Comparison of ENCODE assay signal across 18 cellular contexts in genomic region chr5:13955896-13956295, GRCh38. TPM values are rescaled to one million over a fixed set of nuclear protein-coding genes. Genes with fewer than 3 reads are reported as not detected.
A peak's percentile ranks its signal among the peaks of the same experiment; 100 is the strongest.
DNase-seq lines count a peak whose midpoint lies in the region; ATAC-seq, FAIRE-seq and TF ChIP-seq lines count a peak whose summit lies in the region.
"Had no signal": no experiment of that assay in that cellular context is flagged by ENCODE, and none has a peak within 500 bp of the region (broad histone marks: within the 10 kb centered on the region; RNA-seq: fewer than 3 reads in every experiment).

No MANE protein-coding gene starts in this region.

- no peak overlapping the region for H3K4me3 Mint-ChIP-seq in activated CD4-positive, alpha-beta T cell treated with anti-CD3 and anti-CD28 coated beads, Interleukin-2, amount 10 ng/mL, durations not matched to agents 24 days and 14 days
- no peak overlapping the region for H3K4me3 Mint-ChIP-seq in astrocyte (ENCODE audit: unreplicated experiment)
- H3K4me3 Mint-ChIP-seq in CD4-positive, alpha-beta memory T cell = no peak overlapping the region

- no peaks in the 10 kb centered on the region for H3K27me3 ChIP-seq in IMR-90 (ENCODE audit: control insufficient read depth, insufficient read depth, low read length)
- H3K27me3 ChIP-seq in astrocyte (ENCODE audit: insufficient read depth, low read length) = peaks cover 9% of the 10 kb centered on the region
- H3K27me3 ChIP-seq in CD4-positive, alpha-beta memory T cell (ENCODE audit: insufficient read depth, low read length) = no peaks in the 10 kb centered on the region

- peaks cover 12% of the 10 kb centered on the region for H3K9me1 ChIP-seq in IMR-90 (ENCODE audit: insufficient read depth, low read length)

- no peak overlapping the region for H4K91ac ChIP-seq in IMR-90 (ENCODE audit: insufficient read depth, low read depth, low read length)

- no peak overlapping the region for H2AK5ac ChIP-seq in IMR-90 (ENCODE audit: low read depth, low read length)

- no peaks in the 10 kb centered on the region for H3K36me3 Mint-ChIP-seq in activated CD4-positive, alpha-beta T cell treated with anti-CD3 and anti-CD28 coated beads, Interleukin-2, amount 10 ng/mL, durations not matched to agents 24 days and 14 days (ENCODE audit: low read depth)
- H3K36me3 Mint-ChIP-seq in astrocyte (ENCODE audit: low read depth, unreplicated experiment) = no peaks in the 10 kb centered on the region
- no peaks in the 10 kb centered on the region for H3K36me3 Mint-ChIP-seq in CD4-positive, alpha-beta memory T cell

- H4K5ac ChIP-seq in IMR-90 (ENCODE audit: low read depth, low read length) = no peak overlapping the region

- DNase-seq in activated CD4-positive, alpha-beta T cell treated with anti-CD3 and anti-CD28 coated beads, Interleukin-2, amount 10 ng/mL, durations not matched to agents 24 days and 14 days = peak; percentile 28
- DNase-seq in activated CD4-positive, alpha-beta T cell treated with anti-CD3 and anti-CD28 coated beads for 1 hour = no peak
- DNase-seq in IMR-90 (peak; percentile 70), astrocyte (ENCODE audit: low read depth) (peak; percentile 26), hippocampal formation (lab: John Stamatoyannopoulos, UW) (no peak), inferior parietal cortex (ENCODE audit: extremely low spot score) (no peak), cortex of kidney (lab: John Stamatoyannopoulos, UW) (no peak)
- DNase-seq in CD4-positive, alpha-beta memory T cell = no peak
- DNase-seq: C1 segment of cervical spinal cord, NCI-H1417, NCI-H2029, NCI-H2171, NCI-H526, PC-9 had no signal

- no peak for TF ChIP-seq POLR2A in IMR-90 (IDR thresholded peaks at IDR 0.05; ENCODE audit: low read depth, low read length)

- no peak for TF ChIP-seq CTCF in IMR-90 (conservative IDR thresholded peaks at IDR 0.05; ENCODE audit: low read depth, low read length)
- TF ChIP-seq CTCF in astrocyte (IDR thresholded peaks at IDR 0.05; ENCODE audit: insufficient read depth, low read depth, low read length) = no peak

- H3K4ac ChIP-seq in IMR-90 (ENCODE audit: low read depth, low read length) = 0 out of 2 replicates have a peak overlapping the region, but pooled peaks have one; percentile 33

- H3K4me3 ChIP-seq in IMR-90 (ENCODE audit: insufficient read depth, low read depth, low read length) (no peak overlapping the region), astrocyte (ENCODE audit: insufficient read depth, low read depth, low read length) (no peak overlapping the region)
- no peak overlapping the region for H3K4me3 ChIP-seq in CD4-positive, alpha-beta memory T cell (ENCODE audit: low read length in 2 of 2)
- H3K4me3 ChIP-seq: HAP-1, PC-9 had no signal

- no TSS peak for BruUV-seq in IMR-90 (replicated peaks; lab: Mats Ljungman, UMichigan)

- ATAC-seq in IMR-90 (ENCODE audit: low read depth) = peak; percentile 12; the same call in 1 of the 2 replicates

- H2AK9ac ChIP-seq in IMR-90 (replicated peaks; ENCODE audit: low read depth, low read length, poor library complexity) = no peak overlapping the region

- POLR2A ChIA-PET in IMR-90 (lab: Charles Lee; ENCODE audit: unreplicated experiment) = no interaction called here
- POLR2A ChIA-PET in CD4-positive, alpha-beta memory T cell (lab: Charles Lee; ENCODE audit: partially characterized antibody) = no interaction called here

- 47% methylated on average over 2 of the region's 5 CpGs; no CpG with 5 or more reads in 1 of the 2 experiments for WGBS in IMR-90 (ENCODE audit: extremely low coverage in 2 of 2, insufficient read length in 1 of 2), 2 experiments

- dilution Hi-C loops in IMR-90 (cut with HindIII; ENCODE audit: low sequenced_read_pairs, unreplicated experiment) = no loop called here

- H2BK15ac ChIP-seq in IMR-90 (ENCODE audit: low read depth, low read length) = no peak overlapping the region

- no peaks in the 10 kb centered on the region for H3K79me2 ChIP-seq in astrocyte (ENCODE audit: insufficient read depth, low read length)

- CTCF ChIA-PET in IMR-90 (lab: Yijun Ruan, JAX) = interaction anchor here (1.4 kb wide), 1 partner anchor 23 kb away, joined by 3 read pairs; no protein-coding TSS in a partner anchor
- CTCF ChIA-PET in CD4-positive, alpha-beta memory T cell (lab: Charles Lee; ENCODE audit: partially characterized antibody) = no interaction called here

- no peak for FAIRE-seq in astrocyte (lab: Jason Lieb, UNC)
- FAIRE-seq: D721Med had no signal

- intact Hi-C loops in activated CD4-positive, alpha-beta T cell treated with anti-CD3 and anti-CD28 coated beads, Interleukin-2, amount 10 ng/mL, durations not matched to agents 24 days and 14 days (cut with micrococcal nuclease) = no loop called here
- intact Hi-C loops in IMR-90 (cut with micrococcal nuclease) = loop anchor here (2.0 to 10.0 kb wide), 5 partner anchors 125 to 705 kb away; no protein-coding TSS in a partner anchor
- intact Hi-C loops in CD4-positive, alpha-beta memory T cell (cut with micrococcal nuclease) = no loop called here

- no peaks in the 10 kb centered on the region for H3K9me3 ChIP-seq in IMR-90 (ENCODE audit: control insufficient read depth, insufficient read depth, low read length)
- H3K9me3 ChIP-seq in astrocyte (ENCODE audit: insufficient read depth, low read depth, low read length) = no peaks in the 10 kb centered on the region
- no peaks in the 10 kb centered on the region for H3K9me3 ChIP-seq in CD4-positive, alpha-beta memory T cell (ENCODE audit: control insufficient read depth in 1 of 2, low read length in 2 of 2)
- H3K9me3 ChIP-seq: HAP-1 had no signal

- H3K9ac ChIP-seq in IMR-90 (ENCODE audit: low read depth, low read length) = no peak overlapping the region
- no peak overlapping the region for H3K9ac ChIP-seq in astrocyte (ENCODE audit: low read length)

- H2BK120ac ChIP-seq in IMR-90 (ENCODE audit: low read depth, low read length) = 0 out of 2 replicates have a peak overlapping the region, but pooled peaks have one; percentile 25

- no peaks in the 10 kb centered on the region for H3K4me1 Mint-ChIP-seq in activated CD4-positive, alpha-beta T cell treated with anti-CD3 and anti-CD28 coated beads, Interleukin-2, amount 10 ng/mL, durations not matched to agents 24 days and 14 days
- H3K4me1 Mint-ChIP-seq in astrocyte (ENCODE audit: low read depth, unreplicated experiment) = peaks cover 13% of the 10 kb centered on the region
- H3K4me1 Mint-ChIP-seq in CD4-positive, alpha-beta memory T cell = no peaks in the 10 kb centered on the region

- H3K27ac ChIP-seq in IMR-90 (ENCODE audit: insufficient read depth, low read length) = no peak overlapping the region
- no peak overlapping the region for H3K27ac ChIP-seq in astrocyte (ENCODE audit: low read depth, low read length)
- no peak overlapping the region for H3K27ac ChIP-seq in CD4-positive, alpha-beta memory T cell (ENCODE audit: low read depth, low read length)
- H3K27ac ChIP-seq: 22Rv1, HL-60, PC-9 had no signal

- no peak overlapping the region; the same call in 1 of the 2 replicates for H3K14ac ChIP-seq in IMR-90 (replicated peaks; ENCODE audit: low read depth, low read length)

- H3K27me3 Mint-ChIP-seq in activated CD4-positive, alpha-beta T cell treated with anti-CD3 and anti-CD28 coated beads, Interleukin-2, amount 10 ng/mL, durations not matched to agents 24 days and 14 days = no peaks in the 10 kb centered on the region
- no peaks in the 10 kb centered on the region for H3K27me3 Mint-ChIP-seq in astrocyte (ENCODE audit: low read depth, unreplicated experiment)
- peaks cover 0 to under 1% of the 10 kb centered on the region in 2 donors for H3K27me3 Mint-ChIP-seq in CD4-positive, alpha-beta memory T cell

- H3K79me1 ChIP-seq in IMR-90 (ENCODE audit: low read depth in 1 of 2, low read length in 2 of 2) = peaks cover 0 to 18% of the 10 kb centered on the region in 2 experiments; a peak in 2 of 4 replicates

- H3K4me2 ChIP-seq in IMR-90 (ENCODE audit: low read depth, low read length) = peak overlapping the region; percentile 28; the same call in 1 of the 2 replicates
- no peak overlapping the region for H3K4me2 ChIP-seq in astrocyte (ENCODE audit: low read length)
- H3K4me2 ChIP-seq: PC-9 had no signal

- H2BK20ac ChIP-seq in IMR-90 (ENCODE audit: low read depth, low read length) = peak overlapping the region; percentile 32; the same call in 1 of the 2 replicates

- H3K18ac ChIP-seq in IMR-90 (ENCODE audit: low read depth, low read length) = no peak overlapping the region

- H3K23ac ChIP-seq in IMR-90 (ENCODE audit: low read depth, low read length) = no peak overlapping the region

- no peaks in the 10 kb centered on the region for H3K9me3 Mint-ChIP-seq in activated CD4-positive, alpha-beta T cell treated with anti-CD3 and anti-CD28 coated beads, Interleukin-2, amount 10 ng/mL, durations not matched to agents 24 days and 14 days
- H3K9me3 Mint-ChIP-seq in astrocyte (ENCODE audit: unreplicated experiment) = peaks cover 2% of the 10 kb centered on the region
- H3K9me3 Mint-ChIP-seq in CD4-positive, alpha-beta memory T cell = peaks cover 0 to 4% (median 2%) of the 10 kb centered on the region in 8 donors

- no peak overlapping the region for H2BK5ac ChIP-seq in IMR-90 (ENCODE audit: low read depth, low read length, poor library complexity, severe bottlenecking)

- no peak overlapping the region for H2AFZ ChIP-seq in IMR-90 (replicated peaks; ENCODE audit: low read length, poor library complexity)
- H2AFZ ChIP-seq in astrocyte (ENCODE audit: low read depth, low read length) = no peak overlapping the region
- H2AFZ ChIP-seq: PC-9 had no signal

- H4K20me1 ChIP-seq in IMR-90 (ENCODE audit: insufficient read depth, low read length) (no peaks in the 10 kb centered on the region), astrocyte (ENCODE audit: insufficient read depth, low read length) (no peaks in the 10 kb centered on the region)

- no peak overlapping the region for H3K56ac ChIP-seq in IMR-90 (ENCODE audit: extremely low read depth, insufficient read depth, low read length)

- H3K27ac Mint-ChIP-seq in activated CD4-positive, alpha-beta T cell treated with anti-CD3 and anti-CD28 coated beads, Interleukin-2, amount 10 ng/mL, durations not matched to agents 24 days and 14 days = no peak overlapping the region
- H3K27ac Mint-ChIP-seq in astrocyte (ENCODE audit: unreplicated experiment) = no peak overlapping the region
- no peak overlapping the region for H3K27ac Mint-ChIP-seq in CD4-positive, alpha-beta memory T cell

- TF ChIP-seq RAD21 in IMR-90 (IDR thresholded peaks at IDR 0.05; ENCODE audit: low read length) = no peak

- H3K4me1 ChIP-seq in IMR-90 (ENCODE audit: control insufficient read depth, insufficient read depth, low read length) (peaks cover 4% of the 10 kb centered on the region), astrocyte (ENCODE audit: insufficient read depth, low read length) (no peaks in the 10 kb centered on the region)
- H3K4me1 ChIP-seq in CD4-positive, alpha-beta memory T cell (ENCODE audit: insufficient read depth, low read length) = no peaks in the 10 kb centered on the region
- H3K4me1 ChIP-seq: HAP-1 had no signal

- in situ Hi-C loops in IMR-90 (cut with MboI; ENCODE audit: low sequenced_read_pairs) = no loop called here

- H3K36me3 ChIP-seq in IMR-90 (ENCODE audit: control insufficient read depth, insufficient read depth, low read length) (peaks cover 7% of the 10 kb centered on the region), astrocyte (ENCODE audit: insufficient read depth, low read length) (no peaks in the 10 kb centered on the region)
- H3K36me3 ChIP-seq in CD4-positive, alpha-beta memory T cell (ENCODE audit: insufficient read depth, low read length) = no peaks in the 10 kb centered on the region
- H3K36me3 ChIP-seq: HAP-1 had no signal

- H4K8ac ChIP-seq in IMR-90 (ENCODE audit: low read depth in 2 of 2, low read length in 2 of 2) = no peak overlapping the region

RNA-seq across cellular contexts. Expression of gene DNAH5, which starts 11.4 kb away (rescaled TPM):
- total RNA-seq in activated CD4-positive, alpha-beta T cell treated with anti-CD3 and anti-CD28 coated beads, Interleukin-2, amount 10 ng/mL, durations not matched to agents 24 days and 14 days = not detected in 2 replicates
- total RNA-seq in IMR-90 (2012; rRNA removed) (4.3 and 4.7 TPM in 2 replicates), astrocyte (3.2 and 3.4 TPM in 2 replicates)
- 1.7 and 1.9 TPM in 2 replicates for polyA plus RNA-seq in IMR-90 (2012; rRNA removed)
- polyA plus RNA-seq in IMR-90 (2012; cell fraction: cytosol; rRNA removed) = 0.37 and 0.56 TPM in 2 replicates
- 0.86 and 4.3 TPM in 2 replicates for polyA plus RNA-seq in IMR-90 (2012; cell fraction: nucleus; rRNA removed; ENCODE audit: low replicate concordance)
- not detected for total RNA-seq in CD4-positive, alpha-beta memory T cell
- polyA plus RNA-seq in CD4-positive, alpha-beta memory T cell = not detected

Comparison
In these comparisons a context has a peak if more than half of its experiments do, and no peak if none do; other contexts are left out.
1. DNase-seq: peak in activated CD4-positive, alpha-beta T cell treated with anti-CD3 and anti-CD28 coated beads, Interleukin-2, amount 10 ng/mL, durations not matched to agents 24 days and 14 days (single experiment), IMR-90 (single experiment) and astrocyte (single experiment); none in activated CD4-positive, alpha-beta T cell treated with anti-CD3 and anti-CD28 coated beads for 1 hour (single experiment), hippocampal formation (0 of 2), inferior parietal cortex (single experiment), cortex of kidney (single experiment) and CD4-positive, alpha-beta memory T cell (0 of 5).